8 cellular contexts compared by ENCODE assay signal in genomic region chr3:62318752-62319569, GRCh38. TPM values are rescaled to one million over a fixed set of nuclear protein-coding genes. Genes with fewer than 3 reads are reported as not detected.
DNase-seq lines count a peak whose midpoint lies in the region; ATAC-seq, FAIRE-seq and TF ChIP-seq lines count a peak whose summit lies in the region.

No MANE protein-coding gene starts in this region.

- peak overlapping the region; percentile 84 to 91 (median 88) for H3K4me3 Mint-ChIP-seq in CD4-positive, CD25-positive, alpha-beta regulatory T cell

- TF ChIP-seq CTCF in cardiac muscle cell (IDR thresholded peaks at IDR 0.05; ENCODE audit: low read depth, low read length): no peak
- no peak for TF ChIP-seq CTCF in pancreas (IDR thresholded peaks at IDR 0.05)

- ATAC-seq in CD4-positive, CD25-positive, alpha-beta regulatory T cell (ENCODE audit: low read depth in 2 of 2): peak; percentile 79 to 83
- peak; percentile 99 for ATAC-seq in GM21360 (IDR thresholded peaks at IDR 0.05; ENCODE audit: unreplicated experiment)
- ATAC-seq in pancreas: peak; percentile 97 to 100 (median 100)

- H3K36me3 ChIP-seq in CD4-positive, CD25-positive, alpha-beta regulatory T cell (ENCODE audit: control insufficient read depth, insufficient read depth, low read length): no peaks in the 10 kb centered on the region
- H3K36me3 ChIP-seq in adipocyte (ENCODE audit: control insufficient read depth, insufficient read depth, low read length, severe bottlenecking) (peaks cover 7% of the 10 kb centered on the region), cardiac muscle cell (no peaks in the 10 kb centered on the region), pancreas (no peaks in the 10 kb centered on the region), thymus (ENCODE audit: control insufficient read depth, insufficient read depth) (no peaks in the 10 kb centered on the region)

- peak overlapping the region; percentile 82 for H3K9ac ChIP-seq in adipocyte (ENCODE audit: low read length)

- H3K27ac Mint-ChIP-seq in CD4-positive, CD25-positive, alpha-beta regulatory T cell: peak overlapping the region; percentile 54 to 95 (median 91)

- H3K4me1 ChIP-seq in CD4-positive, CD25-positive, alpha-beta regulatory T cell (ENCODE audit: control insufficient read depth, insufficient read depth, low read length, poor library complexity, severe bottlenecking): no peaks in the 10 kb centered on the region
- peaks cover 5% of the 10 kb centered on the region for H3K4me1 ChIP-seq in adipocyte (ENCODE audit: control insufficient read depth, insufficient read depth, low read length)
- no peaks in the 10 kb centered on the region for H3K4me1 ChIP-seq in cardiac muscle cell (ENCODE audit: low read depth)
- H3K4me1 ChIP-seq in pancreas: peaks cover 0 to 6% (median 4%) of the 10 kb centered on the region in 3 donors
- peaks cover 3% of the 10 kb centered on the region for H3K4me1 ChIP-seq in thymus (ENCODE audit: control insufficient read depth, insufficient read depth, low read length)

- H3K9me3 ChIP-seq in CD4-positive, CD25-positive, alpha-beta regulatory T cell (ENCODE audit: control insufficient read depth in 2 of 2, low read length in 2 of 2): no peaks in the 10 kb centered on the region
- H3K9me3 ChIP-seq in adipocyte (ENCODE audit: control insufficient read depth, low read length) (no peaks in the 10 kb centered on the region), cardiac muscle cell (ENCODE audit: low read depth) (no peaks in the 10 kb centered on the region), pancreas (no peaks in the 10 kb centered on the region), thymus (ENCODE audit: control insufficient read depth) (no peaks in the 10 kb centered on the region)

- 3 to 4% methylated on average over 60 of the region's 60 CpGs for WGBS in pancreas, 2 donors
- WGBS in thymus: 6% methylated on average over 60 of the region's 60 CpGs

- H3K36me3 Mint-ChIP-seq in CD4-positive, CD25-positive, alpha-beta regulatory T cell: no peaks in the 10 kb centered on the region

- H3K27me3 ChIP-seq in CD4-positive, CD25-positive, alpha-beta regulatory T cell (ENCODE audit: control insufficient read depth, insufficient read depth, low read length): peaks cover 4% of the 10 kb centered on the region
- H3K27me3 ChIP-seq in adipocyte (replicated peaks; ENCODE audit: control insufficient read depth, insufficient read depth, low read length): no peaks in the 10 kb centered on the region
- H3K27me3 ChIP-seq in cardiac muscle cell: no peaks in the 10 kb centered on the region
- no peaks in the 10 kb centered on the region for H3K27me3 ChIP-seq in pancreas
- peaks cover 2% of the 10 kb centered on the region for H3K27me3 ChIP-seq in thymus (ENCODE audit: control insufficient read depth, insufficient read depth)

- H3K4me3 ChIP-seq in CD4-positive, CD25-positive, alpha-beta regulatory T cell (ENCODE audit: low read depth, low read length): peak overlapping the region; percentile 68
- peak overlapping the region; percentile 97 for H3K4me3 ChIP-seq in adipocyte (ENCODE audit: low read length)
- H3K4me3 ChIP-seq in cardiac muscle cell: peak overlapping the region; percentile 69
- H3K4me3 ChIP-seq in pancreas: peak overlapping the region; percentile 34 to 63 (median 42)
- peak overlapping the region; percentile 47 for H3K4me3 ChIP-seq in thymus (ENCODE audit: low read length)

- H3K27me3 Mint-ChIP-seq in CD4-positive, CD25-positive, alpha-beta regulatory T cell: peaks cover 5% of the 10 kb centered on the region

- peaks cover 0 to 15% (median 10%) of the 10 kb centered on the region in 4 donors for H3K4me1 Mint-ChIP-seq in CD4-positive, CD25-positive, alpha-beta regulatory T cell

- DNase-seq in CD4-positive, CD25-positive, alpha-beta regulatory T cell: peak; percentile 52 to 76 (median 59)
- DNase-seq in HT1080 (ENCODE audit: low read depth) (peak; percentile 88), SK-N-DZ (ENCODE audit: low spot score) (peak; percentile 83), adipocyte (ENCODE audit: low read depth) (peak; percentile 94), cardiac muscle cell (ENCODE audit: low read depth in 1 of 2, low spot score in 1 of 2) (peak; percentile 91 to 92), pancreas (peak; percentile 70 to 94 (median 88))

- H3K9me3 Mint-ChIP-seq in CD4-positive, CD25-positive, alpha-beta regulatory T cell: peaks cover 3 to 19% (median 5%) of the 10 kb centered on the region in 7 donors

- peak overlapping the region; percentile 53 for H3K27ac ChIP-seq in CD4-positive, CD25-positive, alpha-beta regulatory T cell (ENCODE audit: insufficient read depth, low read length, poor library complexity, severe bottlenecking)
- H3K27ac ChIP-seq in cardiac muscle cell: no peak overlapping the region
- H3K27ac ChIP-seq in pancreas: peak overlapping the region; percentile 4 to 84 (median 42)
- H3K27ac ChIP-seq in thymus (ENCODE audit: low read depth): peak overlapping the region; percentile 48

- FAIRE-seq in pancreas (lab: Jason Lieb, UNC): no peak

- intact Hi-C loops in pancreas (cut with DNase I): no loop called here

RNA-seq across cellular contexts. Expression of gene FEZF2, which starts 54.4 kb away (rescaled TPM):
- total RNA-seq in CD4-positive, CD25-positive, alpha-beta regulatory T cell: not detected
- polyA plus RNA-seq in CD4-positive, CD25-positive, alpha-beta regulatory T cell: not detected
- total RNA-seq in HT1080 (2014; rRNA removed; shearing (Covaris generic)): not detected in 2 replicates
- polyA plus RNA-seq in HT1080 (2015; cell fraction: cytosol; rRNA removed): not detected in 2 replicates
- polyA plus RNA-seq in HT1080 (2015; cell fraction: nucleus; rRNA removed): not detected in 2 replicates
- polyA plus RNA-seq in SK-N-DZ (2014; cell fraction: cytosol; rRNA removed): not detected in 2 replicates
- polyA plus RNA-seq in SK-N-DZ (2014; cell fraction: nucleus; rRNA removed): not detected in 2 replicates
- total RNA-seq in cardiac muscle cell: not detected in 2 replicates
- not detected in 2 replicates for polyA plus RNA-seq in cardiac muscle cell
- total RNA-seq in pancreas: not detected
- under 1 TPM in 1 of 2 donors, not detected in 1; 0.12 TPM for polyA plus RNA-seq in pancreas
- 18.4 TPM for polyA plus RNA-seq in thymus

Comparison
In these comparisons a context has a peak if more than half of its experiments do, and no peak if none do; other contexts are left out.
1. H3K4me3 ChIP-seq: peak in every context shown above with its lines; median percentile 97 in adipocyte; 69 in cardiac muscle cell; 68 in CD4-positive, CD25-positive, alpha-beta regulatory T cell; 47 in thymus; 42 in pancreas.